ENCODE assay signal across 19 cellular contexts in the genomic region with DNA sequence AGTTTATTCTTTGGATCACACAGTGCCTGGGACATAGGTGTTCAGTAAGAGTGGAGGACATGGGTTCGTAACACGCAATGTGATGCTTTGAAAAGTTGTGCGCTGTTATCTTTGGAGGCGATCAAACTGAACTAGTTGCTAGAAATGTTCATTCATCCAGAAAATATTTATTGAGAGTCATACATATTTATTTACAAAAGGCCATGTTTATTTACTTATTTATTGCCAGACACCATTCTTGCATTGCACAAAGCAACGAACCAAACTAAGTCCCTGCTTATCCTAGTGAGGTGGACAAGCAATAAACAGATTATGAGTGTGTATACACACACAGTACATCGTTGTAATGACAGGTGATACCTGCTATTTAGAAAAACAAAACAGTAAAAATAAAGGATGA. TPM values are rescaled to one million over a fixed set of nuclear protein-coding genes. Genes with fewer than 3 reads are reported as not detected.
A peak's percentile ranks its signal among the peaks of the same experiment; 100 is the strongest.
DNase-seq lines count a peak whose midpoint lies in the region; ATAC-seq and TF ChIP-seq lines count a peak whose summit lies in the region.
"Had no signal": no experiment of that assay in that cellular context is flagged by ENCODE, and none has a peak within 500 bp of the region (broad histone marks: within the 10 kb centered on the region; RNA-seq: fewer than 3 reads in every experiment).

No MANE protein-coding gene starts in this region.

- 80% methylated on average over 6 of the region's 6 CpGs for WGBS in hepatocyte (ENCODE audit: low lambda C conversion rate, missing lambda C conversion rate)
- WGBS in suprapubic skin = 85% methylated on average over 6 of the region's 6 CpGs

- no peak for TF ChIP-seq EP300 in suprapubic skin (IDR thresholded peaks at IDR 0.05)

- ATAC-seq in T-helper 17 cell (no peak), HG03039 (IDR thresholded peaks at IDR 0.05; ENCODE audit: unreplicated experiment) (no peak)
- ATAC-seq: A549, Right ventricle myocardium inferior had no signal

- H3K4me3 Mint-ChIP-seq in activated CD4-positive, alpha-beta T cell treated with anti-CD3 and anti-CD28 coated beads, Interleukin-2, amount 10 ng/mL, durations not matched to agents 24 days and 14 days = peak overlapping the region; percentile 16
- H3K4me3 Mint-ChIP-seq in T-helper 17 cell (peak overlapping the region; percentile 22), osteocyte (ENCODE audit: unreplicated experiment) (no peak overlapping the region)
- H3K4me3 Mint-ChIP-seq: activated CD4-positive, alpha-beta T cell treated with anti-CD3 and anti-CD28 coated beads, Interleukin-2, amount 10 ng/mL, durations not matched to agents 7 days and 5 days had no signal

- no peaks in the 10 kb centered on the region for H3K9me3 Mint-ChIP-seq in activated CD4-positive, alpha-beta T cell treated with anti-CD3 and anti-CD28 coated beads, Interleukin-2, amount 10 ng/mL, durations not matched to agents 24 days and 14 days
- no peaks in the 10 kb centered on the region for H3K9me3 Mint-ChIP-seq in osteocyte (ENCODE audit: unreplicated experiment)
- H3K9me3 Mint-ChIP-seq: activated CD4-positive, alpha-beta T cell treated with anti-CD3 and anti-CD28 coated beads, Interleukin-2, amount 10 ng/mL, durations not matched to agents 7 days and 5 days had no signal

- peaks cover 76% of the 10 kb centered on the region for H3K27me3 Mint-ChIP-seq in activated CD4-positive, alpha-beta T cell treated with anti-CD3 and anti-CD28 coated beads, Interleukin-2, amount 10 ng/mL, durations not matched to agents 24 days and 14 days
- H3K27me3 Mint-ChIP-seq in T-helper 17 cell (peaks cover 56% of the 10 kb centered on the region), osteocyte (ENCODE audit: unreplicated experiment) (peaks cover 2% of the 10 kb centered on the region)

- H3K27me3 ChIP-seq in hepatocyte (no peaks in the 10 kb centered on the region), suprapubic skin (no peaks in the 10 kb centered on the region)
- H3K27me3 ChIP-seq: esophagus squamous epithelium had no signal

- peak overlapping the region; percentile 93 for H3K27ac ChIP-seq in hepatocyte
- peak overlapping the region; percentile 83 for H3K27ac ChIP-seq in suprapubic skin
- H3K27ac ChIP-seq: A549, BLaER1, cardiac muscle cell had no signal

- H3K4me3 ChIP-seq in hepatocyte = no peak overlapping the region
- no peak overlapping the region for H3K4me3 ChIP-seq in suprapubic skin
- H3K4me3 ChIP-seq: A549, BLaER1, cardiac muscle cell, esophagus squamous epithelium had no signal

- TF ChIP-seq CTCF in hepatocyte (IDR thresholded peaks at IDR 0.05; ENCODE audit: poor library complexity) = no peak
- no peak for TF ChIP-seq CTCF in suprapubic skin (IDR thresholded peaks at IDR 0.05)
- no peak for TF ChIP-seq CTCF in osteocyte (IDR thresholded peaks at IDR 0.05)

- no peak overlapping the region for H3K27ac Mint-ChIP-seq in activated CD4-positive, alpha-beta T cell treated with anti-CD3 and anti-CD28 coated beads, Interleukin-2, amount 10 ng/mL, durations not matched to agents 24 days and 14 days
- H3K27ac Mint-ChIP-seq in T-helper 17 cell = no peak overlapping the region
- no peak overlapping the region for H3K27ac Mint-ChIP-seq in osteocyte (ENCODE audit: unreplicated experiment)
- H3K27ac Mint-ChIP-seq: activated CD4-positive, alpha-beta T cell treated with anti-CD3 and anti-CD28 coated beads, Interleukin-2, amount 10 ng/mL, durations not matched to agents 7 days and 5 days had no signal

- H3K9me2 ChIP-seq in hepatocyte (replicated peaks; ENCODE audit: insufficient read depth) = no peaks in the 10 kb centered on the region

- no peak overlapping the region for H2AFZ ChIP-seq in hepatocyte

- H3K9me3 ChIP-seq in T-helper 17 cell (ENCODE audit: control insufficient read depth, low read length, poor library complexity, severe bottlenecking) (peaks cover 3% of the 10 kb centered on the region), hepatocyte (ENCODE audit: low read depth) (no peaks in the 10 kb centered on the region), suprapubic skin (no peaks in the 10 kb centered on the region)
- H3K9me3 ChIP-seq: A549, BLaER1, esophagus squamous epithelium had no signal

- H4K20me1 ChIP-seq in hepatocyte (ENCODE audit: insufficient read depth, poor library complexity, severe bottlenecking) = no peaks in the 10 kb centered on the region
- H4K20me1 ChIP-seq: BLaER1 had no signal

- no peak overlapping the region for H3K4me2 ChIP-seq in hepatocyte
- H3K4me2 ChIP-seq: BLaER1 had no signal

- peaks cover 6% of the 10 kb centered on the region for H3K4me1 Mint-ChIP-seq in activated CD4-positive, alpha-beta T cell treated with anti-CD3 and anti-CD28 coated beads, Interleukin-2, amount 10 ng/mL, durations not matched to agents 24 days and 14 days
- H3K4me1 Mint-ChIP-seq in T-helper 17 cell (peaks cover 9% of the 10 kb centered on the region), osteocyte (ENCODE audit: unreplicated experiment) (peaks cover 32% of the 10 kb centered on the region)

- DNase-seq in activated CD4-positive, alpha-beta T cell treated with anti-CD3 and anti-CD28 coated beads, Interleukin-2, amount 10 ng/mL, durations not matched to agents 24 days and 14 days = no peak
- DNase-seq in activated CD4-positive, alpha-beta T cell treated with anti-CD3 and anti-CD28 coated beads, Interleukin-2, amount 50 U/mL, for 48 hours = no peak
- DNase-seq in T-helper 17 cell (no peak), hepatocyte (ENCODE audit: low spot score) (no peak), suprapubic skin (ENCODE audit: low spot score in 2 of 2) (no peak), osteocyte (ENCODE audit: extremely low spot score, unreplicated experiment) (no peak)
- DNase-seq in central memory CD4-positive, alpha-beta T cell = no peak
- DNase-seq: activated CD4-positive, alpha-beta T cell treated with anti-CD3 and anti-CD28 coated beads, Interleukin-2, amount 10 ng/mL, durations not matched to agents 7 days and 5 days; DMS 273 treated with DMSO at 0.1 percent for 48 hours; effector CD4-positive, alpha-beta T cell; esophagus squamous epithelium; midbrain; NCI-H510A; stimulated activated CD8-positive, alpha-beta memory T cell treated with anti-CD3 and anti-CD28 coated beads, Interleukin-4, amount 100 ng/mL, for 48 hours had no signal

- no peaks in the 10 kb centered on the region for H3K36me3 Mint-ChIP-seq in activated CD4-positive, alpha-beta T cell treated with anti-CD3 and anti-CD28 coated beads, Interleukin-2, amount 10 ng/mL, durations not matched to agents 24 days and 14 days (ENCODE audit: low read depth)
- H3K36me3 Mint-ChIP-seq in T-helper 17 cell (ENCODE audit: low read depth) (peaks cover 2% of the 10 kb centered on the region), osteocyte (ENCODE audit: unreplicated experiment) (no peaks in the 10 kb centered on the region)

- H3K36me3 ChIP-seq in hepatocyte (replicated peaks; ENCODE audit: insufficient read depth, low read depth) (no peaks in the 10 kb centered on the region), suprapubic skin (no peaks in the 10 kb centered on the region)
- H3K36me3 ChIP-seq: BLaER1, cardiac muscle cell, esophagus squamous epithelium had no signal

- intact Hi-C loops in activated CD4-positive, alpha-beta T cell treated with anti-CD3 and anti-CD28 coated beads, Interleukin-2, amount 10 ng/mL, durations not matched to agents 24 days and 14 days (cut with micrococcal nuclease) = loop anchor here (10.0 kb wide), 1 partner anchor 413 kb away; no protein-coding TSS in a partner anchor

- H3K79me2 ChIP-seq in hepatocyte = no peaks in the 10 kb centered on the region

- TF ChIP-seq POLR2A in suprapubic skin (IDR thresholded peaks at IDR 0.05) = no peak

- H3K4me1 ChIP-seq in hepatocyte (ENCODE audit: insufficient read depth) (peaks cover 15% of the 10 kb centered on the region), suprapubic skin (peaks cover 47% of the 10 kb centered on the region)

RNA-seq across cellular contexts. Expression of a gene that starts 12.6 kb away (rescaled TPM):
- total RNA-seq in activated CD4-positive, alpha-beta T cell treated with anti-CD3 and anti-CD28 coated beads, Interleukin-2, amount 10 ng/mL, durations not matched to agents 24 days and 14 days = not detected in 2 replicates
- under 1 TPM in 1 of 2 donors, not detected in 1; 0.37 TPM for total RNA-seq in T-helper 17 cell
- total RNA-seq in hepatocyte = 1.6 and 2.4 TPM in 2 replicates
- polyA plus RNA-seq in hepatocyte = 3.6 and 4.9 TPM in 2 replicates
- total RNA-seq in suprapubic skin = 1 to 10 TPM; 2.5 to 7.2 (median 5.6) TPM
- total RNA-seq in osteocyte = 1.1 and 1.4 TPM in 2 replicates
- total RNA-seq: activated CD4-positive, alpha-beta T cell treated with anti-CD3 and anti-CD28 coated beads, Interleukin-2, amount 10 ng/mL, durations not matched to agents 7 days and 5 days had no signal
